1 cellular context compared by ENCODE assay signal in genomic region chr1:178284059-178284458, GRCh38.
TF ChIP-seq lines count a peak whose summit lies in the region.

No MANE protein-coding gene starts in this region.

TF ChIP-seq in SK-N-SH treated with all-trans-retinoic acid at 6 μM for 48 hours, 23 proteins besides CTCF, POLR2A, EP300 and RAD21 (continued from another document):
- TF ChIP-seq TSHZ2 (CRISPR knock-in tag; IDR thresholded peaks at IDR 0.05) (no peak), TCF4 (CRISPR knock-in tag; IDR thresholded peaks at IDR 0.05; ENCODE audit: borderline replicate concordance) (no peak)
